In genomic region chr9:92947268-92948031, GRCh38 we compare ENCODE assay signal across 8 cellular contexts.
DNase-seq lines count a peak whose midpoint lies in the region; ATAC-seq lines count a peak whose summit lies in the region.

A gene with protein sequence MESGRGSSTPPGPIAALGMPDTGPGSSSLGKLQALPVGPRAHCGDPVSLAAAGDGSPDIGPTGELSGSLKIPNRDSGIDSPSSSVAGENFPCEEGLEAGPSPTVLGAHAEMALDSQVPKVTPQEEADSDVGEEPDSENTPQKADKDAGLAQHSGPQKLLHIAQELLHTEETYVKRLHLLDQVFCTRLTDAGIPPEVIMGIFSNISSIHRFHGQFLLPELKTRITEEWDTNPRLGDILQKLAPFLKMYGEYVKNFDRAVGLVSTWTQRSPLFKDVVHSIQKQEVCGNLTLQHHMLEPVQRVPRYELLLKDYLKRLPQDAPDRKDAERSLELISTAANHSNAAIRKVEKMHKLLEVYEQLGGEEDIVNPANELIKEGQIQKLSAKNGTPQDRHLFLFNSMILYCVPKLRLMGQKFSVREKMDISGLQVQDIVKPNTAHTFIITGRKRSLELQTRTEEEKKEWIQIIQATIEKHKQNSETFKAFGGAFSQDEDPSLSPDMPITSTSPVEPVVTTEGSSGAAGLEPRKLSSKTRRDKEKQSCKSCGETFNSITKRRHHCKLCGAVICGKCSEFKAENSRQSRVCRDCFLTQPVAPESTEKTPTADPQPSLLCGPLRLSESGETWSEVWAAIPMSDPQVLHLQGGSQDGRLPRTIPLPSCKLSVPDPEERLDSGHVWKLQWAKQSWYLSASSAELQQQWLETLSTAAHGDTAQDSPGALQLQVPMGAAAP (plus strand): TSS chr9:92947523. CDS start chr9:92976257, 28,734 bp downstream.

- peaks cover 58% of the 10 kb centered on the region for H3K27me3 Mint-ChIP-seq in stimulated activated memory B cell treated with anti-CD40 and anti-IgM and Interleukin-4, amounts not matched to agents 10 μg/mL and 1 μg/mL and 100 μg/mL, for 72 hours

- H3K9me3 Mint-ChIP-seq in stimulated activated memory B cell treated with anti-CD40 and anti-IgM and Interleukin-4, amounts not matched to agents 10 μg/mL and 1 μg/mL and 100 μg/mL, for 72 hours: peaks cover 4% of the 10 kb centered on the region

- H3K4me1 Mint-ChIP-seq in stimulated activated memory B cell treated with anti-CD40 and anti-IgM and Interleukin-4, amounts not matched to agents 10 μg/mL and 1 μg/mL and 100 μg/mL, for 72 hours: peaks cover 13% of the 10 kb centered on the region

- no peak within 1 kb of the TSS for H3K27ac Mint-ChIP-seq in stimulated activated memory B cell treated with anti-CD40 and anti-IgM and Interleukin-4, amounts not matched to agents 10 μg/mL and 1 μg/mL and 100 μg/mL, for 72 hours

- H3K4me3 Mint-ChIP-seq in stimulated activated memory B cell treated with anti-CD40 and anti-IgM and Interleukin-4, amounts not matched to agents 10 μg/mL and 1 μg/mL and 100 μg/mL, for 72 hours: peak within 1 kb of the TSS; percentile 52

- in situ Hi-C loops in T47D (cut with HindIII; ENCODE audit: low pct_unique_long_range_greater_than_20kb, low sequenced_read_pairs): no loop called here

- DNase-seq in activated T-cell treated with anti-CD3 and anti-CD28 coated beads for 1 hour (ENCODE audit: low read depth) (peak; percentile 30), activated T-cell treated with anti-CD3 and anti-CD28 coated beads for 4 hours (no peak), SW480 (ENCODE audit: low spot score) (peak; percentile 29), T47D (ENCODE audit: low read depth in 1 of 2, low spot score in 1 of 2) (peak; percentile 39 to 44), left kidney (ENCODE audit: low read depth, low spot score) (peak; percentile 92), RKO (ENCODE audit: low spot score) (no peak)
- DNase-seq in NK-92 treated with Interleukin-12 subunit alpha and Interleukin-12 subunit beta, amount 100 ng/mL, for 24 hours (lab: John Stamatoyannopoulos, UW): no peak

- peaks cover 5% of the 10 kb centered on the region for H3K36me3 Mint-ChIP-seq in stimulated activated memory B cell treated with anti-CD40 and anti-IgM and Interleukin-4, amounts not matched to agents 10 μg/mL and 1 μg/mL and 100 μg/mL, for 72 hours

- peak; percentile 67 for ATAC-seq in stimulated activated memory B cell treated with anti-CD40 and anti-IgM and Interleukin-4, amounts not matched to agents 10 μg/mL and 1 μg/mL and 100 μg/mL, for 72 hours

Comparison
In these comparisons a context has a peak if more than half of its experiments do, and no peak if none do; other contexts are left out.
1. DNase-seq: peak in activated T-cell treated with anti-CD3 and anti-CD28 coated beads for 1 hour (single experiment), SW480 (single experiment), T47D (2 of 2) and left kidney (single experiment); none in activated T-cell treated with anti-CD3 and anti-CD28 coated beads for 4 hours (single experiment), NK-92 treated with Interleukin-12 subunit alpha and Interleukin-12 subunit beta, amount 100 ng/mL, for 24 hours (single experiment) and RKO (single experiment).